33 cellular contexts compared by ENCODE assay signal in genomic region chr7:76056241-76056640, GRCh38.
"Had no signal": no experiment of that assay in that cellular context is flagged by ENCODE, and none has a peak within 500 bp of the region (broad histone marks: within the 10 kb centered on the region; RNA-seq: fewer than 3 reads in every experiment).

No MANE protein-coding gene starts in this region.

- H3K4me1 ChIP-seq: ascending aorta had no signal

- ATAC-seq: activated CD4-positive, alpha-beta T cell treated with anti-CD3 and anti-CD28 coated beads for 36 hours; activated CD8-positive, alpha-beta memory T cell treated with anti-CD3 and anti-CD28 coated beads, Interleukin-2, amount 10 ng/mL, durations not matched to agents 7 days and 5 days; activated CD8-positive, alpha-beta T cell treated with anti-CD3 and anti-CD28 coated beads, Interleukin-2, amount 10 ng/mL, durations not matched to agents 7 days and 5 days; activated naive CD8-positive, alpha-beta T cell treated with anti-CD3 and anti-CD28 coated beads, Interleukin-2, amount 50 U/mL, for 24 hours; effector memory CD8-positive, alpha-beta T cell; foreskin keratinocyte; gastroesophageal sphincter; T-helper 17 cell had no signal

- H3K4me3 ChIP-seq: ascending aorta, esophagus muscularis mucosa, gastroesophageal sphincter had no signal

- H3K9me3 Mint-ChIP-seq: activated CD4-positive, alpha-beta memory T cell treated with anti-CD3 and anti-CD28 coated beads for 36 hours; activated CD4-positive, alpha-beta T cell treated with anti-CD3 and anti-CD28 coated beads, Interleukin-2, amount 10 ng/mL, durations not matched to agents 24 days and 14 days; activated naive CD4-positive, alpha-beta T cell treated with anti-CD3 and anti-CD28 coated beads for 36 hours; activated naive CD4-positive, alpha-beta T cell treated with anti-CD3 and anti-CD28 coated beads, Interleukin-2, amount 50 U/mL, for 24 hours; activated naive CD8-positive, alpha-beta T cell treated with anti-CD3 and anti-CD28 coated beads for 36 hours; activated naive CD8-positive, alpha-beta T cell treated with anti-CD3 and anti-CD28 coated beads, Interleukin-2, amount 50 U/mL, for 24 hours; activated T-helper 1 cell treated with anti-CD3 and anti-CD28 coated beads, Interleukin-12 subunit alpha, Interleukin-12 subunit beta, Interleukin-2, Interleukin-4 antibody, amounts not matched to agents 30 ng/mL and 10 ng/mL and 1 ng/mL, durations not matched to agents 14 hours and 24 hours and 36 hours; activated T-helper 2 cell treated with anti-CD3 and anti-CD28 coated beads, Interferon-gamma antibody, Interleukin-2, Interleukin-4, amounts not matched to agents 10 μg/mL and 5 μg/mL and 100 μg/mL, durations not matched to agents 14 hours and 24 hours and 36 hours; central memory CD8-positive, alpha-beta T cell; effector memory CD8-positive, alpha-beta T cell; T-helper 2 cell treated with Interferon-gamma antibody and Interleukin-4, amounts not matched to agents 5 μg/mL and 100 μg/mL, for 36 hours had no signal

- H3K27ac Mint-ChIP-seq: activated CD4-positive, alpha-beta memory T cell treated with anti-CD3 and anti-CD28 coated beads for 36 hours; activated CD4-positive, alpha-beta T cell treated with anti-CD3 and anti-CD28 coated beads for 36 hours; activated CD4-positive, alpha-beta T cell treated with anti-CD3 and anti-CD28 coated beads, Interleukin-2, amount 10 ng/mL, durations not matched to agents 24 days and 14 days; activated CD8-positive, alpha-beta memory T cell treated with anti-CD3 and anti-CD28 coated beads, Interleukin-2, amount 10 ng/mL, durations not matched to agents 7 days and 5 days; activated CD8-positive, alpha-beta T cell treated with anti-CD3 and anti-CD28 coated beads, Interleukin-2, amount 10 ng/mL, durations not matched to agents 7 days and 5 days; activated naive CD4-positive, alpha-beta T cell treated with anti-CD3 and anti-CD28 coated beads for 36 hours; activated naive CD4-positive, alpha-beta T cell treated with anti-CD3 and anti-CD28 coated beads, Interleukin-2, amount 50 U/mL, for 24 hours; activated naive CD8-positive, alpha-beta T cell treated with anti-CD3 and anti-CD28 coated beads for 36 hours; activated naive CD8-positive, alpha-beta T cell treated with anti-CD3 and anti-CD28 coated beads, Interleukin-2, amount 50 U/mL, for 24 hours; activated T-helper 1 cell treated with anti-CD3 and anti-CD28 coated beads, Interleukin-12 subunit alpha, Interleukin-12 subunit beta, Interleukin-2, Interleukin-4 antibody, amounts not matched to agents 30 ng/mL and 10 ng/mL and 1 ng/mL, durations not matched to agents 14 hours and 24 hours and 36 hours; activated T-helper 2 cell treated with anti-CD3 and anti-CD28 coated beads, Interferon-gamma antibody, Interleukin-2, Interleukin-4, amounts not matched to agents 10 μg/mL and 5 μg/mL and 100 μg/mL, durations not matched to agents 14 hours and 24 hours and 36 hours; T-helper 17 cell; T-helper 2 cell treated with Interferon-gamma antibody and Interleukin-4, amounts not matched to agents 5 μg/mL and 100 μg/mL, for 36 hours had no signal

- H3K27me3 Mint-ChIP-seq: activated CD4-positive, alpha-beta memory T cell treated with anti-CD3 and anti-CD28 coated beads for 36 hours; activated CD4-positive, alpha-beta T cell treated with anti-CD3 and anti-CD28 coated beads for 36 hours; activated CD4-positive, alpha-beta T cell treated with anti-CD3 and anti-CD28 coated beads, Interleukin-2, amount 10 ng/mL, durations not matched to agents 24 days and 14 days; activated CD8-positive, alpha-beta memory T cell treated with anti-CD3 and anti-CD28 coated beads, Interleukin-2, amount 10 ng/mL, durations not matched to agents 7 days and 5 days; activated naive CD4-positive, alpha-beta T cell treated with anti-CD3 and anti-CD28 coated beads, Interleukin-2, amount 50 U/mL, for 24 hours; activated naive CD8-positive, alpha-beta T cell treated with anti-CD3 and anti-CD28 coated beads for 36 hours; activated naive CD8-positive, alpha-beta T cell treated with anti-CD3 and anti-CD28 coated beads, Interleukin-2, amount 50 U/mL, for 24 hours; central memory CD8-positive, alpha-beta T cell; effector memory CD8-positive, alpha-beta T cell; T-helper 17 cell had no signal

- DNase-seq: activated CD4-positive, alpha-beta memory T cell treated with anti-CD3 and anti-CD28 coated beads for 36 hours; activated CD4-positive, alpha-beta T cell treated with anti-CD3 and anti-CD28 coated beads for 36 hours; activated CD4-positive, alpha-beta T cell treated with anti-CD3 and anti-CD28 coated beads, Interleukin-2, amount 10 ng/mL, durations not matched to agents 24 days and 14 days; activated CD4-positive, CD25-positive, alpha-beta regulatory T cell; activated CD4-positive, CD25-positive, alpha-beta regulatory T cell treated with anti-CD3 and anti-CD28 coated beads, Interleukin-2, amount 50 U/mL, for 72 hours; activated CD8-positive, alpha-beta memory T cell treated with anti-CD3 and anti-CD28 coated beads, Interleukin-2, amount 10 ng/mL, durations not matched to agents 7 days and 5 days; activated CD8-positive, alpha-beta memory T cell treated with anti-CD3 and anti-CD28 coated beads, Interleukin-2, amount 50 U/mL, for 4 hours; activated CD8-positive, alpha-beta T cell treated with anti-CD3 and anti-CD28 coated beads, Interleukin-2, amount 10 ng/mL, durations not matched to agents 7 days and 5 days; activated effector memory CD4-positive, alpha-beta T cell treated with anti-CD3 and anti-CD28 coated beads, Interleukin-2, amount 50 U/mL, for 16 hours; activated naive CD4-positive, alpha-beta T cell treated with anti-CD3 and anti-CD28 coated beads for 36 hours; activated naive CD8-positive, alpha-beta T cell treated with anti-CD3 and anti-CD28 coated beads for 36 hours; activated naive CD8-positive, alpha-beta T cell treated with anti-CD3 and anti-CD28 coated beads, Interleukin-2, amount 50 U/mL, for 24 hours; activated T-cell treated with anti-CD3 and anti-CD28 coated beads, Interleukin-2, amount 50 U/mL, for 1 hour; activated T-cell treated with anti-CD3 and anti-CD28 coated beads, Interleukin-2, amount 50 U/mL, for 48 hours; brain microvascular endothelial cell; cortex of kidney; dermis blood vessel endothelial cell; effector CD4-positive, alpha-beta T cell; effector memory CD8-positive, alpha-beta T cell; erythroblast; foreskin keratinocyte; head of caudate nucleus; T-helper 1 cell; T-helper 17 cell; T1000 had no signal

- H3K9me3 ChIP-seq: ascending aorta, esophagus muscularis mucosa, gastroesophageal sphincter had no signal

- H3K27ac ChIP-seq: ascending aorta, brain microvascular endothelial cell, foreskin keratinocyte, gastroesophageal sphincter had no signal

- H3K27me3 ChIP-seq: ascending aorta, brain microvascular endothelial cell, esophagus muscularis mucosa, foreskin keratinocyte, gastroesophageal sphincter had no signal

- H3K4me3 Mint-ChIP-seq: activated CD4-positive, alpha-beta memory T cell treated with anti-CD3 and anti-CD28 coated beads for 36 hours; activated CD4-positive, alpha-beta T cell treated with anti-CD3 and anti-CD28 coated beads for 36 hours; activated CD4-positive, alpha-beta T cell treated with anti-CD3 and anti-CD28 coated beads, Interleukin-2, amount 10 ng/mL, durations not matched to agents 24 days and 14 days; activated CD8-positive, alpha-beta memory T cell treated with anti-CD3 and anti-CD28 coated beads, Interleukin-2, amount 10 ng/mL, durations not matched to agents 7 days and 5 days; activated CD8-positive, alpha-beta T cell treated with anti-CD3 and anti-CD28 coated beads, Interleukin-2, amount 10 ng/mL, durations not matched to agents 7 days and 5 days; activated naive CD4-positive, alpha-beta T cell treated with anti-CD3 and anti-CD28 coated beads for 36 hours; activated naive CD4-positive, alpha-beta T cell treated with anti-CD3 and anti-CD28 coated beads, Interleukin-2, amount 50 U/mL, for 24 hours; activated naive CD8-positive, alpha-beta T cell treated with anti-CD3 and anti-CD28 coated beads for 36 hours; activated naive CD8-positive, alpha-beta T cell treated with anti-CD3 and anti-CD28 coated beads, Interleukin-2, amount 50 U/mL, for 24 hours; activated T-helper 1 cell treated with anti-CD3 and anti-CD28 coated beads, Interleukin-12 subunit alpha, Interleukin-12 subunit beta, Interleukin-2, Interleukin-4 antibody, amounts not matched to agents 30 ng/mL and 10 ng/mL and 1 ng/mL, durations not matched to agents 14 hours and 24 hours and 36 hours; central memory CD8-positive, alpha-beta T cell; effector memory CD8-positive, alpha-beta T cell; T-helper 17 cell; T-helper 2 cell treated with Interferon-gamma antibody and Interleukin-4, amounts not matched to agents 5 μg/mL and 100 μg/mL, for 36 hours had no signal
